ENCODE assay signal across 26 cellular contexts in the genomic region with DNA sequence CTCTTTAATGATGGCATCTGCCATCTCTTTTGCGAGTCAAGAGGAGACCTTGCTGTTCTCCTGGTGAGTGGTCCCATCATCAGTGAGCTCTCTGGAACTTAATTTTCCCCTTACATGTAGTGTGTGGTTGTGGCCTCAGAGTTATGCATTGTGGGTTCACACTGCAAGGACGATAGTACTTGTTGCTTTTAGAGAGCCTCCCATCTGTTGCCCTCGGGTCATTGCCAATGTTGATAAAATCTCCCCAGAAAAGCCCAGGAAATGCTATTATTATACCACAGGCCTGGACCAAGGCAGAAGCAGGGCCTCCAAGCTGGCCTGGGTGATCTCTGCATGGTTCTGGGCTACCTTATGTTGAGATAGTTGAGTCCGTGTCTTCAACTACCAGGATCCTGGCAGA.
"Had no signal": no experiment of that assay in that cellular context is flagged by ENCODE, and none has a peak within 500 bp of the region (broad histone marks: within the 10 kb centered on the region; RNA-seq: fewer than 3 reads in every experiment).

No MANE protein-coding gene starts in this region.

- H3K9me3 Mint-ChIP-seq: activated naive CD4-positive, alpha-beta T cell treated with anti-CD3 and anti-CD28 coated beads, Interleukin-2, amount 50 U/mL, for 72 hours; activated T-cell treated with anti-CD3 and anti-CD28 coated beads, Interleukin-2, amount 50 U/mL, for 72 hours had no signal

- H3K36me3 Mint-ChIP-seq: activated CD8-positive, alpha-beta memory T cell treated with anti-CD3 and anti-CD28 coated beads, Interleukin-2, amount 10 ng/mL, durations not matched to agents 7 days and 5 days; activated naive CD4-positive, alpha-beta T cell treated with anti-CD3 and anti-CD28 coated beads, Interleukin-2, amount 50 U/mL, for 72 hours; immature natural killer cell; naive thymus-derived CD4-positive, alpha-beta T cell; stimulated activated naive B cell treated with anti-CD40 and anti-IgM and Interleukin-4, amounts not matched to agents 10 μg/mL and 1 μg/mL and 100 μg/mL, for 72 hours had no signal

- DNase-seq: activated CD4-positive, alpha-beta T cell treated with anti-CD3 and anti-CD28 coated beads for 36 hours; activated CD4-positive, CD25-positive, alpha-beta regulatory T cell; activated CD8-positive, alpha-beta memory T cell treated with anti-CD3 and anti-CD28 coated beads, Interleukin-2, amount 10 ng/mL, durations not matched to agents 7 days and 5 days; activated CD8-positive, alpha-beta T cell treated with anti-CD3 and anti-CD28 coated beads, Interleukin-2, amount 10 ng/mL, durations not matched to agents 7 days and 5 days; activated naive CD4-positive, alpha-beta T cell; activated T-cell treated with anti-CD3 and anti-CD28 coated beads, Interleukin-2, amount 50 U/mL, for 72 hours; central memory CD4-positive, alpha-beta T cell; dermis blood vessel endothelial cell; effector CD4-positive, alpha-beta T cell; gastrocnemius medialis; head of caudate nucleus; hypothalamus; immature natural killer cell; kidney; left colon; mammary epithelial cell; midbrain; naive thymus-derived CD4-positive, alpha-beta T cell; right cardiac atrium; stimulated activated CD4-positive, alpha-beta T cell treated with anti-CD3 and anti-CD28 coated beads, Interleukin-15, amount 100 ng/mL, for 24 hours; stimulated activated CD4-positive, alpha-beta T cell treated with anti-CD3 and anti-CD28 coated beads, Interleukin-2, amount 100 ng/mL, for 24 hours; stimulated activated naive B cell treated with anti-CD40 and anti-IgM and Interleukin-4, amounts not matched to agents 10 μg/mL and 1 μg/mL and 100 μg/mL, for 72 hours; stomach; tibial artery; upper lobe of right lung had no signal

- H3K4me1 Mint-ChIP-seq: activated CD4-positive, alpha-beta T cell treated with anti-CD3 and anti-CD28 coated beads for 36 hours; activated CD8-positive, alpha-beta memory T cell treated with anti-CD3 and anti-CD28 coated beads, Interleukin-2, amount 10 ng/mL, durations not matched to agents 7 days and 5 days; immature natural killer cell; naive thymus-derived CD4-positive, alpha-beta T cell; stimulated activated naive B cell treated with anti-CD40 and anti-IgM and Interleukin-4, amounts not matched to agents 10 μg/mL and 1 μg/mL and 100 μg/mL, for 72 hours had no signal

- H3K27me3 Mint-ChIP-seq: activated CD8-positive, alpha-beta memory T cell treated with anti-CD3 and anti-CD28 coated beads, Interleukin-2, amount 10 ng/mL, durations not matched to agents 7 days and 5 days had no signal

- H3K4me3 Mint-ChIP-seq: activated CD4-positive, alpha-beta T cell treated with anti-CD3 and anti-CD28 coated beads for 36 hours; activated CD8-positive, alpha-beta memory T cell treated with anti-CD3 and anti-CD28 coated beads, Interleukin-2, amount 10 ng/mL, durations not matched to agents 7 days and 5 days; activated CD8-positive, alpha-beta T cell treated with anti-CD3 and anti-CD28 coated beads, Interleukin-2, amount 10 ng/mL, durations not matched to agents 7 days and 5 days; activated T-cell treated with anti-CD3 and anti-CD28 coated beads, Interleukin-2, amount 50 U/mL, for 72 hours; immature natural killer cell; naive thymus-derived CD4-positive, alpha-beta T cell; stimulated activated naive B cell treated with anti-CD40 and anti-IgM and Interleukin-4, amounts not matched to agents 10 μg/mL and 1 μg/mL and 100 μg/mL, for 72 hours had no signal

- H3K27ac Mint-ChIP-seq: activated CD4-positive, alpha-beta T cell treated with anti-CD3 and anti-CD28 coated beads for 36 hours; activated CD8-positive, alpha-beta memory T cell treated with anti-CD3 and anti-CD28 coated beads, Interleukin-2, amount 10 ng/mL, durations not matched to agents 7 days and 5 days; activated CD8-positive, alpha-beta T cell treated with anti-CD3 and anti-CD28 coated beads, Interleukin-2, amount 10 ng/mL, durations not matched to agents 7 days and 5 days; activated naive CD4-positive, alpha-beta T cell treated with anti-CD3 and anti-CD28 coated beads, Interleukin-2, amount 50 U/mL, for 72 hours; activated T-cell treated with anti-CD3 and anti-CD28 coated beads, Interleukin-2, amount 50 U/mL, for 72 hours; immature natural killer cell; naive thymus-derived CD4-positive, alpha-beta T cell; stimulated activated naive B cell treated with anti-CD40 and anti-IgM and Interleukin-4, amounts not matched to agents 10 μg/mL and 1 μg/mL and 100 μg/mL, for 72 hours had no signal

- ATAC-seq: activated CD4-positive, alpha-beta T cell treated with anti-CD3 and anti-CD28 coated beads for 36 hours; activated CD8-positive, alpha-beta memory T cell treated with anti-CD3 and anti-CD28 coated beads, Interleukin-2, amount 10 ng/mL, durations not matched to agents 7 days and 5 days; activated CD8-positive, alpha-beta T cell treated with anti-CD3 and anti-CD28 coated beads, Interleukin-2, amount 10 ng/mL, durations not matched to agents 7 days and 5 days; activated naive CD4-positive, alpha-beta T cell treated with anti-CD3 and anti-CD28 coated beads, Interleukin-2, amount 50 U/mL, for 72 hours; activated T-cell treated with anti-CD3 and anti-CD28 coated beads, Interleukin-2, amount 50 U/mL, for 72 hours; gastrocnemius medialis; left colon; naive thymus-derived CD4-positive, alpha-beta T cell; right cardiac atrium; stimulated activated naive B cell treated with anti-CD40 and anti-IgM and Interleukin-4, amounts not matched to agents 10 μg/mL and 1 μg/mL and 100 μg/mL, for 72 hours; upper lobe of right lung had no signal
